23 cellular contexts compared by ENCODE assay signal in the genomic region with DNA sequence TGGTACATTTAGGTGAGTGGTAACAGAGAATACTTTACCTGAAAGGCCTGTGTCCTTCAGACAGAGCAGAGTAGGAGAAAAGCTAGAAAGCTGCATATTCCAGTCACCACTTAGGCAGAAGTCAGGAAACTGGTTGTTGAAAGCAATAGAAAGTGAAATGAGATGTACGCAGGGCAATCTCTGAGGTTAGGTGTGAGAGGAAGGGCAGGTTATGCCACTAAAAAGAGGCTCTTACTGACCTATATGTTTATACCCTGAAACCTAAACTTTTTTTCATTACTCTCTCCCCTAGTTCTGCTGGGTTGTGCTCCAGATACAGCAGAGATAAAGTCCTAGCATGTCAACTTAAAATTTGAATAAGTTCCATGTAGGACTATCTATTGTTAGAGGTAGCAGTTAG.
A peak's percentile ranks its signal among the peaks of the same experiment; 100 is the strongest.
DNase-seq lines count a peak whose midpoint lies in the region; ATAC-seq, FAIRE-seq and TF ChIP-seq lines count a peak whose summit lies in the region.
"Had no signal": no experiment of that assay in that cellular context is flagged by ENCODE, and none has a peak within 500 bp of the region (broad histone marks: within the 10 kb centered on the region; RNA-seq: fewer than 3 reads in every experiment).

No MANE protein-coding gene starts in this region.

- no peak for TF ChIP-seq CTCF in CD8-positive, alpha-beta T cell (IDR thresholded peaks at IDR 0.05)

- peaks cover 6% of the 10 kb centered on the region for H3K36me3 ChIP-seq in CD8-positive, alpha-beta T cell (ENCODE audit: insufficient read depth, low read length)

- H3K4me1 ChIP-seq in CD8-positive, alpha-beta T cell (ENCODE audit: insufficient read depth, low read length): peaks cover 7% of the 10 kb centered on the region

- no peak overlapping the region for H3K27ac ChIP-seq in CD8-positive, alpha-beta T cell (ENCODE audit: low read depth, low read length)
- H3K27ac ChIP-seq: heart right ventricle, tibial artery had no signal

- H3K4me3 Mint-ChIP-seq in CD8-positive, alpha-beta T cell: no peak overlapping the region
- H3K4me3 Mint-ChIP-seq in activated naive CD8-positive, alpha-beta T cell treated with anti-CD3 and anti-CD28 coated beads, Interleukin-2, amount 50 U/mL, for 24 hours: no peak overlapping the region
- H3K4me3 Mint-ChIP-seq: naive B cell; stimulated activated naive CD8-positive, alpha-beta T cell treated with anti-CD3 and anti-CD28 coated beads, Interleukin-15, Interleukin-2, amounts not matched to agents 100 ng/mL and 50 ng/mL, for 24 hours had no signal

- CTCF ChIA-PET in CD8-positive, alpha-beta T cell (lab: Charles Lee): interaction anchor here (0.7 kb wide), 1 partner anchor 385 kb away, joined by 3 read pairs; no protein-coding TSS in a partner anchor

- POLR2A ChIA-PET in CD8-positive, alpha-beta T cell (lab: Charles Lee): no interaction called here

- peak overlapping the region; percentile 32 for H3K27ac Mint-ChIP-seq in CD8-positive, alpha-beta T cell
- H3K27ac Mint-ChIP-seq in activated naive CD8-positive, alpha-beta T cell treated with anti-CD3 and anti-CD28 coated beads, Interleukin-2, amount 50 U/mL, for 24 hours: no peak overlapping the region
- H3K27ac Mint-ChIP-seq: stimulated activated naive CD8-positive, alpha-beta T cell treated with anti-CD3 and anti-CD28 coated beads, Interleukin-15, Interleukin-2, amounts not matched to agents 100 ng/mL and 50 ng/mL, for 24 hours had no signal

- no peaks in the 10 kb centered on the region for H3K27me3 ChIP-seq in CD8-positive, alpha-beta T cell (ENCODE audit: insufficient read depth, low read length)
- H3K27me3 ChIP-seq: heart right ventricle, tibial artery had no signal

- no peak for ATAC-seq in CD8-positive, alpha-beta T cell
- ATAC-seq in HG03442 (IDR thresholded peaks at IDR 0.05; ENCODE audit: unreplicated experiment) (peak; percentile 61), HG03045 (IDR thresholded peaks at IDR 0.05; ENCODE audit: unreplicated experiment) (no peak)
- ATAC-seq in activated naive CD8-positive, alpha-beta T cell treated with anti-CD3 and anti-CD28 coated beads, Interleukin-2, amount 50 U/mL, for 24 hours: peak; percentile 36
- ATAC-seq: heart right ventricle, left lobe of liver, PC-3 had no signal

- peaks cover 56% of the 10 kb centered on the region for H3K36me3 Mint-ChIP-seq in CD8-positive, alpha-beta T cell
- peaks cover 12% of the 10 kb centered on the region for H3K36me3 Mint-ChIP-seq in activated naive CD8-positive, alpha-beta T cell treated with anti-CD3 and anti-CD28 coated beads, Interleukin-2, amount 50 U/mL, for 24 hours (ENCODE audit: low read depth)

- peak; percentile 21 for FAIRE-seq in GM18507 (lab: Jason Lieb, UNC)
- FAIRE-seq: H1 had no signal

- H3K9me3 ChIP-seq in CD8-positive, alpha-beta T cell (ENCODE audit: low read length): no peaks in the 10 kb centered on the region
- H3K9me3 ChIP-seq: heart right ventricle, tibial artery had no signal

- peaks cover 23% of the 10 kb centered on the region for H3K4me1 Mint-ChIP-seq in CD8-positive, alpha-beta T cell (ENCODE audit: low read depth)
- peaks cover 16% of the 10 kb centered on the region for H3K4me1 Mint-ChIP-seq in activated naive CD8-positive, alpha-beta T cell treated with anti-CD3 and anti-CD28 coated beads, Interleukin-2, amount 50 U/mL, for 24 hours

- no peak for DNase-seq in CD8-positive, alpha-beta T cell
- DNase-seq in GM18507 (ENCODE audit: extremely low spot score, insufficient read length, low read depth) (no peak), HuH-7.5 (ENCODE audit: low spot score) (no peak), NCI-H526 treated with DMSO at 0.1 percent for 48 hours (lab: John Stamatoyannopoulos, UW) (no peak)
- no peak for DNase-seq in activated naive CD8-positive, alpha-beta T cell treated with anti-CD3 and anti-CD28 coated beads, Interleukin-2, amount 50 U/mL, for 24 hours
- DNase-seq: activated CD4-positive, alpha-beta T cell treated with anti-CD3 and anti-CD28 coated beads for 1 hour; activated gamma-delta T cell treated with Interleukin-2 at 50 U/mL for 16 hours; heart right ventricle; Karpas-422; mesendoderm; naive B cell; NCI-H1930; NCI-H226; occipital lobe; PC-3; SHP77 treated with DMSO at 0.1 percent for 48 hours; tibial artery had no signal

- H3K27me3 Mint-ChIP-seq in CD8-positive, alpha-beta T cell (ENCODE audit: low read depth): no peaks in the 10 kb centered on the region
- H3K27me3 Mint-ChIP-seq in activated naive CD8-positive, alpha-beta T cell treated with anti-CD3 and anti-CD28 coated beads, Interleukin-2, amount 50 U/mL, for 24 hours: no peaks in the 10 kb centered on the region
- H3K27me3 Mint-ChIP-seq: naive B cell; stimulated activated naive CD8-positive, alpha-beta T cell treated with anti-CD3 and anti-CD28 coated beads, Interleukin-15, Interleukin-2, amounts not matched to agents 100 ng/mL and 50 ng/mL, for 24 hours had no signal

- no peak overlapping the region for H3K4me3 ChIP-seq in CD8-positive, alpha-beta T cell (ENCODE audit: low read depth, low read length)
- H3K4me3 ChIP-seq: heart right ventricle, smooth muscle cell, tibial artery had no signal

- intact Hi-C loops in CD8-positive, alpha-beta T cell (cut with DNase I, micrococcal nuclease): no loop called here

- no peaks in the 10 kb centered on the region for H3K9me3 Mint-ChIP-seq in CD8-positive, alpha-beta T cell
- no peaks in the 10 kb centered on the region for H3K9me3 Mint-ChIP-seq in activated naive CD8-positive, alpha-beta T cell treated with anti-CD3 and anti-CD28 coated beads, Interleukin-2, amount 50 U/mL, for 24 hours
- H3K9me3 Mint-ChIP-seq: naive B cell; stimulated activated naive CD8-positive, alpha-beta T cell treated with anti-CD3 and anti-CD28 coated beads, Interleukin-15, Interleukin-2, amounts not matched to agents 100 ng/mL and 50 ng/mL, for 24 hours had no signal

Comparison
In these comparisons a context has a peak if more than half of its experiments do, and no peak if none do; other contexts are left out.
1. ATAC-seq: peak in HG03442 (single experiment) and activated naive CD8-positive, alpha-beta T cell treated with anti-CD3 and anti-CD28 coated beads, Interleukin-2, amount 50 U/mL, for 24 hours (single experiment); none in CD8-positive, alpha-beta T cell (single experiment) and HG03045 (single experiment).